In genomic region chr18:3256693-3257626, GRCh38 we compare ENCODE assay signal across 8 cellular contexts. TPM values are rescaled to one million over a fixed set of nuclear protein-coding genes. Genes with fewer than 3 reads are reported as not detected.
A peak's percentile ranks its signal among the peaks of the same experiment; 100 is the strongest.
DNase-seq lines count a peak whose midpoint lies in the region; ATAC-seq and TF ChIP-seq lines count a peak whose summit lies in the region.

No MANE protein-coding gene starts in this region.

- H3K27ac ChIP-seq in endodermal cell (ENCODE audit: low read depth, low read length) (no peak overlapping the region), neutrophil (peak overlapping the region; percentile 56)

- H3K4me1 ChIP-seq in endodermal cell (ENCODE audit: control insufficient read depth, insufficient read depth, low read length): peaks cover 19% of the 10 kb centered on the region
- H3K4me1 ChIP-seq in neutrophil (ENCODE audit: control insufficient read depth in 1 of 2, insufficient read depth in 1 of 2, low read depth in 1 of 2, low read length in 1 of 2): peaks cover 23 to 31% of the 10 kb centered on the region in 2 experiments

- WGBS in endodermal cell (ENCODE audit: insufficient coverage in 1 of 2, insufficient read length in 1 of 2), 2 experiments: 90 to 97% methylated on average over 5 of the region's 5 CpGs

- peaks cover 52% of the 10 kb centered on the region for H3K36me3 Mint-ChIP-seq in endodermal cell (ENCODE audit: low read depth)

- DNase-seq in DMS53 (lab: John Stamatoyannopoulos, UW) (peak; percentile 83), M059J (ENCODE audit: low read depth) (peak; percentile 67), endodermal cell (no peak), NCI-H1694 treated with DMSO at 0.1 percent for 48 hours (lab: John Stamatoyannopoulos, UW) (no peak), NCI-H146 (lab: John Stamatoyannopoulos, UW) (no peak), NCI-H2081 (lab: John Stamatoyannopoulos, UW) (no peak)

- peak overlapping the region; percentile 61 for H3K27ac Mint-ChIP-seq in endodermal cell

- H3K4me3 ChIP-seq in endodermal cell (ENCODE audit: low read length) (peak overlapping the region; percentile 22), neutrophil (ENCODE audit: low read depth in 1 of 2, low read length in 1 of 2) (no peak overlapping the region)

- peaks cover 44% of the 10 kb centered on the region for H3K4me1 Mint-ChIP-seq in endodermal cell

- H3K36me3 ChIP-seq in endodermal cell (ENCODE audit: control insufficient read depth, insufficient read depth, low read length): peaks cover 72% of the 10 kb centered on the region
- peaks cover 62% of the 10 kb centered on the region for H3K36me3 ChIP-seq in neutrophil

- H3K27me3 Mint-ChIP-seq in endodermal cell (ENCODE audit: insufficient read depth): no peaks in the 10 kb centered on the region

- H3K9me3 ChIP-seq in endodermal cell (ENCODE audit: control insufficient read depth, low read length) (no peaks in the 10 kb centered on the region), neutrophil (no peaks in the 10 kb centered on the region)

- H3K4me3 Mint-ChIP-seq in endodermal cell: no peak overlapping the region

- no peak for ATAC-seq in HG02678 (IDR thresholded peaks at IDR 0.05; ENCODE audit: unreplicated experiment)

- H3K27me3 ChIP-seq in endodermal cell (ENCODE audit: control insufficient read depth, insufficient read depth, low read length, poor library complexity, severe bottlenecking): no peaks in the 10 kb centered on the region
- H3K27me3 ChIP-seq in neutrophil: no peaks in the 10 kb centered on the region

- H3K9ac ChIP-seq in endodermal cell (ENCODE audit: extremely low read depth, low read length, poor library complexity, severe bottlenecking): no peak overlapping the region

- no peaks in the 10 kb centered on the region for H3K9me3 Mint-ChIP-seq in endodermal cell

- no peak for TF ChIP-seq CTCF in endodermal cell (conservative IDR thresholded peaks at IDR 0.05)
- no peak for TF ChIP-seq CTCF in neutrophil (IDR thresholded peaks at IDR 0.05)

RNA-seq across cellular contexts. Expression of gene MYL12B, which starts 5.0 kb away (rescaled TPM):
- total RNA-seq in M059J (2014; rRNA removed; shearing (Covaris generic)): 528 and 607 TPM in 2 replicates
- 100 to 1,000 TPM; 190 to 198 TPM for total RNA-seq in endodermal cell
- polyA plus RNA-seq in endodermal cell (2013, experiment 1 of 2): 207 TPM
- 210 TPM for polyA plus RNA-seq in endodermal cell (2013, experiment 2 of 2)

RNA-seq across cellular contexts. Expression of gene MYL12A, which starts 9.4 kb away (rescaled TPM):
- total RNA-seq in M059J (2014; rRNA removed; shearing (Covaris generic)): 810 and 944 TPM in 2 replicates
- 100 to 1,000 TPM; 267 to 271 TPM for total RNA-seq in endodermal cell
- 246 TPM for polyA plus RNA-seq in endodermal cell (2013, experiment 1 of 2)
- polyA plus RNA-seq in endodermal cell (2013, experiment 2 of 2): 268 TPM

RNA-seq across cellular contexts. Expression of gene MYOM1, which starts 37.2 kb away (rescaled TPM):
- total RNA-seq in M059J (2014; rRNA removed; shearing (Covaris generic)): 0.10 TPM in 1 of 2 replicates, not detected in the other
- total RNA-seq in endodermal cell: under 1 TPM; 0.49 to 0.88 TPM
- 0.43 TPM for polyA plus RNA-seq in endodermal cell (2013, experiment 1 of 2)
- polyA plus RNA-seq in endodermal cell (2013, experiment 2 of 2): 0.37 TPM

Comparison
In these comparisons a context has a peak if more than half of its experiments do, and no peak if none do; other contexts are left out.
1. DNase-seq: peak in DMS53 (single experiment) and M059J (single experiment); none in endodermal cell (single experiment), NCI-H1694 treated with DMSO at 0.1 percent for 48 hours (single experiment), NCI-H146 (single experiment) and NCI-H2081 (0 of 2).